ENCODE assay signal across 25 cellular contexts in the genomic region with DNA sequence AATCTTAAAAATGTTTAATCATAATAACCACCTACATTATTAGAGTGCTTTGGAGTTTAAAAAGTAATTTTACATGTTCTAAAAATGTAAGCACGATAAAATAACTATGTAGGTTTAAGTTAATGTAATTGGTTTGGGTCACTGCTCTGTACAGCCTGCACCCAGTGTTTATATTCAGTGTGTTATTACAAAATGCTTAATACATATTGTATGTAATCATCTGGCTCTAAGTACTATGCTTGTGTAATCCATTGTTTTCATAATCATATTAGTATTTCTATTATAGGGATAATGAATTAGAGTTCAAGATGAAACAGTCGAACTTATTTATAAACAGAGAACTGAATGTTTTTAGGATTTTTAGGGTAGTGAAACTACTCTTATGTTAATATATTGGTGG. TPM values are rescaled to one million over a fixed set of nuclear protein-coding genes. Genes with fewer than 3 reads are reported as not detected.
DNase-seq lines count a peak whose midpoint lies in the region; ATAC-seq, FAIRE-seq and TF ChIP-seq lines count a peak whose summit lies in the region.
"Had no signal": no experiment of that assay in that cellular context is flagged by ENCODE, and none has a peak within 500 bp of the region (broad histone marks: within the 10 kb centered on the region; RNA-seq: fewer than 3 reads in every experiment).

No MANE protein-coding gene starts in this region.

- WGBS in IMR-90 (ENCODE audit: extremely low coverage in 2 of 2, insufficient read length in 1 of 2), 2 experiments, result no CpG with 5 or more reads among the region's 2 CpGs

- H3K9me3 ChIP-seq in IMR-90 (ENCODE audit: control insufficient read depth, insufficient read depth, low read length), result peaks cover 3% of the 10 kb centered on the region; the same call in 1 of the 2 replicates
- H3K9me3 ChIP-seq: BLaER1 treated with 17β-estradiol and CSF1 and Interleukin-3, amounts not matched to agents 10 nM and 100 nM; SJCRH30 had no signal

- no peaks in the 10 kb centered on the region for H4K20me1 ChIP-seq in IMR-90 (ENCODE audit: insufficient read depth, low read length)
- H4K20me1 ChIP-seq: BLaER1 treated with 17β-estradiol and CSF1 and Interleukin-3, amounts not matched to agents 10 nM and 100 nM had no signal

- no peak overlapping the region for H2BK20ac ChIP-seq in IMR-90 (ENCODE audit: low read depth, low read length)

- no peak overlapping the region for H4K8ac ChIP-seq in IMR-90 (ENCODE audit: low read depth in 2 of 2, low read length in 2 of 2)

- no peaks in the 10 kb centered on the region for H3K27me3 ChIP-seq in IMR-90 (ENCODE audit: control insufficient read depth, insufficient read depth, low read length)
- H3K27me3 ChIP-seq: BLaER1 treated with 17β-estradiol and CSF1 and Interleukin-3, amounts not matched to agents 10 nM and 100 nM; SJCRH30 had no signal

- no peaks in the 10 kb centered on the region for H3K9me3 Mint-ChIP-seq in stimulated activated memory B cell treated with anti-CD40 and anti-IgM and Interleukin-4, amounts not matched to agents 10 μg/mL and 1 μg/mL and 100 μg/mL, for 72 hours
- H3K9me3 Mint-ChIP-seq: CD4-positive, alpha-beta memory T cell had no signal

- peak; percentile 67 for FAIRE-seq in D721Med (lab: Jason Lieb, UNC)
- FAIRE-seq: H1, HepG2, K562 had no signal

- TF ChIP-seq RAD21 in IMR-90 (IDR thresholded peaks at IDR 0.05; ENCODE audit: low read length), result no peak

- TF ChIP-seq CTCF in D721Med (IDR thresholded peaks at IDR 0.05; ENCODE audit: insufficient read depth, missing control alignments) (no peak), IMR-90 (conservative IDR thresholded peaks at IDR 0.05; ENCODE audit: low read depth, low read length) (no peak), epithelial cell of esophagus (IDR thresholded peaks at IDR 0.05; ENCODE audit: insufficient read depth, low read depth, low read length, missing control alignments) (no peak)

- ATAC-seq in IMR-90 (ENCODE audit: low read depth), result peak; percentile 24
- no peak for ATAC-seq in stimulated activated memory B cell treated with anti-CD40 and anti-IgM and Interleukin-4, amounts not matched to agents 10 μg/mL and 1 μg/mL and 100 μg/mL, for 72 hours
- no peak for ATAC-seq in HG03460 (IDR thresholded peaks at IDR 0.05; ENCODE audit: unreplicated experiment)
- ATAC-seq: HCT116, HepG2, K562, Right ventricle myocardium inferior, SK-N-SH treated with all-trans-retinoic acid at 6 μM for 48 hours had no signal

- intact Hi-C loops in IMR-90 (cut with micrococcal nuclease), result no loop called here

- peaks cover 0 to 2% of the 10 kb centered on the region in 2 experiments; a peak in 2 of 4 replicates for H3K79me1 ChIP-seq in IMR-90 (ENCODE audit: low read depth in 1 of 2, low read length in 2 of 2)

- no peak overlapping the region for H2BK5ac ChIP-seq in IMR-90 (ENCODE audit: low read depth, low read length, poor library complexity, severe bottlenecking)

- H3K27me3 Mint-ChIP-seq in stimulated activated memory B cell treated with anti-CD40 and anti-IgM and Interleukin-4, amounts not matched to agents 10 μg/mL and 1 μg/mL and 100 μg/mL, for 72 hours, result no peaks in the 10 kb centered on the region
- H3K27me3 Mint-ChIP-seq: CD4-positive, alpha-beta memory T cell had no signal

- H2AFZ ChIP-seq in IMR-90 (replicated peaks; ENCODE audit: low read length, poor library complexity), result no peak overlapping the region

- H3K14ac ChIP-seq in IMR-90 (replicated peaks; ENCODE audit: low read depth, low read length), result no peak overlapping the region

- peak overlapping the region; percentile 29 for H3K27ac Mint-ChIP-seq in stimulated activated memory B cell treated with anti-CD40 and anti-IgM and Interleukin-4, amounts not matched to agents 10 μg/mL and 1 μg/mL and 100 μg/mL, for 72 hours
- H3K27ac Mint-ChIP-seq: CD4-positive, alpha-beta memory T cell had no signal

- no peak overlapping the region for H3K4me3 ChIP-seq in IMR-90 (ENCODE audit: insufficient read depth, low read depth, low read length)
- H3K4me3 ChIP-seq in epithelial cell of esophagus (ENCODE audit: low read length), result no peak overlapping the region
- H3K4me3 ChIP-seq: BLaER1 treated with 17β-estradiol and CSF1 and Interleukin-3, amounts not matched to agents 10 nM and 100 nM; GM12878; K562; SJCRH30 had no signal

- peaks cover 6% of the 10 kb centered on the region for H3K36me3 Mint-ChIP-seq in stimulated activated memory B cell treated with anti-CD40 and anti-IgM and Interleukin-4, amounts not matched to agents 10 μg/mL and 1 μg/mL and 100 μg/mL, for 72 hours

- POLR2A ChIA-PET in IMR-90 (lab: Charles Lee; ENCODE audit: unreplicated experiment), result interaction anchor here (1.0 kb wide), 1 partner anchor 11 kb away, joined by 3 read pairs; no protein-coding TSS in a partner anchor

- dilution Hi-C loops in IMR-90 (cut with HindIII; ENCODE audit: low sequenced_read_pairs, unreplicated experiment), result no loop called here

- H2AK5ac ChIP-seq in IMR-90 (ENCODE audit: low read depth, low read length), result no peak overlapping the region

- no peak overlapping the region for H4K91ac ChIP-seq in IMR-90 (ENCODE audit: insufficient read depth, low read depth, low read length)

- in situ Hi-C loops in IMR-90 (cut with MboI; ENCODE audit: low sequenced_read_pairs), result no loop called here

- H2BK15ac ChIP-seq in IMR-90 (ENCODE audit: low read depth, low read length), result no peak overlapping the region

- H3K9ac ChIP-seq in IMR-90 (ENCODE audit: low read depth, low read length), result no peak overlapping the region
- H3K9ac ChIP-seq: BLaER1 treated with 17β-estradiol and CSF1 and Interleukin-3, amounts not matched to agents 10 nM and 100 nM had no signal

- H4K5ac ChIP-seq in IMR-90 (ENCODE audit: low read depth, low read length), result no peak overlapping the region

- H2AK9ac ChIP-seq in IMR-90 (replicated peaks; ENCODE audit: low read depth, low read length, poor library complexity), result no peak overlapping the region

- H3K23ac ChIP-seq in IMR-90 (ENCODE audit: low read depth, low read length), result no peak overlapping the region

- no peak overlapping the region for H2BK120ac ChIP-seq in IMR-90 (ENCODE audit: low read depth, low read length)

- no peaks in the 10 kb centered on the region for H3K36me3 ChIP-seq in IMR-90 (ENCODE audit: control insufficient read depth, insufficient read depth, low read length)
- H3K36me3 ChIP-seq: BLaER1 treated with 17β-estradiol and CSF1 and Interleukin-3, amounts not matched to agents 10 nM and 100 nM; SJCRH30 had no signal

- no peak overlapping the region for H3K56ac ChIP-seq in IMR-90 (ENCODE audit: extremely low read depth, insufficient read depth, low read length)

- no TSS peak for BruUV-seq in IMR-90 (replicated peaks; lab: Mats Ljungman, UMichigan)

- H3K4me1 Mint-ChIP-seq in stimulated activated memory B cell treated with anti-CD40 and anti-IgM and Interleukin-4, amounts not matched to agents 10 μg/mL and 1 μg/mL and 100 μg/mL, for 72 hours, result peaks cover 44% of the 10 kb centered on the region

- CTCF ChIA-PET in IMR-90 (lab: Yijun Ruan, JAX), result no interaction called here

- DNase-seq in D721Med (ENCODE audit: insufficient read length, low spot score) (no peak), IMR-90 (peak; percentile 16), epithelial cell of esophagus (ENCODE audit: low read depth) (peak; percentile 49), UCSD-AML1 (lab: John Stamatoyannopoulos, UW; ENCODE audit: unreplicated experiment) (no peak)
- no peak for DNase-seq in activated CD8-positive, alpha-beta memory T cell treated with anti-CD3 and anti-CD28 coated beads, Interleukin-2, amount 50 U/mL, for 4 hours
- DNase-seq: CD4-positive, alpha-beta memory T cell; COR-L47; GDM1; Kasumi-1; MV-4-11; NCI-H1105 treated with DMSO at 0.1 percent for 48 hours; NCI-H2029; NCI-H524 treated with DMSO at 0.1 percent for 48 hours; NCI-H774; SJCRH30 had no signal

- no peak overlapping the region for H3K4ac ChIP-seq in IMR-90 (ENCODE audit: low read depth, low read length)

- H3K27ac ChIP-seq in IMR-90 (ENCODE audit: insufficient read depth, low read length), result no peak overlapping the region
- H3K27ac ChIP-seq: SJCRH30 had no signal

- TF ChIP-seq POLR2A in IMR-90 (IDR thresholded peaks at IDR 0.05; ENCODE audit: low read depth, low read length), result no peak

- no peak overlapping the region for H3K4me3 Mint-ChIP-seq in stimulated activated memory B cell treated with anti-CD40 and anti-IgM and Interleukin-4, amounts not matched to agents 10 μg/mL and 1 μg/mL and 100 μg/mL, for 72 hours
- H3K4me3 Mint-ChIP-seq: CD4-positive, alpha-beta memory T cell had no signal

- no peak overlapping the region for H3K4me2 ChIP-seq in IMR-90 (ENCODE audit: low read depth, low read length)

- no peak overlapping the region for H3K18ac ChIP-seq in IMR-90 (ENCODE audit: low read depth, low read length)

- no peaks in the 10 kb centered on the region; the same call in 1 of the 2 replicates for H3K9me1 ChIP-seq in IMR-90 (ENCODE audit: insufficient read depth, low read length)

- no peaks in the 10 kb centered on the region for H3K4me1 ChIP-seq in IMR-90 (ENCODE audit: control insufficient read depth, insufficient read depth, low read length)

TF ChIP-seq in IMR-90, 13 proteins besides CTCF, POLR2A, EP300 and RAD21 (continues in another document):
- TF ChIP-seq SMC3 (IDR thresholded peaks at IDR 0.05; ENCODE audit: low read depth, low read length), result no peak
- TF ChIP-seq USF2 (IDR thresholded peaks at IDR 0.05; ENCODE audit: low read depth, low read length), result no peak
- TF ChIP-seq MAFK (IDR thresholded peaks at IDR 0.05; ENCODE audit: low read depth, low read length), result no peak
- TF ChIP-seq CHD1 (IDR thresholded peaks at IDR 0.05; ENCODE audit: low read depth, low read length), result no peak
- TF ChIP-seq MXI1 (IDR thresholded peaks at IDR 0.05; ENCODE audit: borderline replicate concordance, low read depth, low read length), result no peak
- no peak for TF ChIP-seq MAZ (IDR thresholded peaks at IDR 0.05; ENCODE audit: borderline replicate concordance, low read depth, low read length)

RNA-seq across cellular contexts. Expression of gene RPA3, which starts 13.1 kb away (rescaled TPM):
- total RNA-seq in IMR-90 (2012; rRNA removed), result 12.7 and 25.0 TPM in 2 replicates
- 20.0 and 21.1 TPM in 2 replicates for polyA plus RNA-seq in IMR-90 (2012; rRNA removed)
- 3.1 and 5.8 TPM in 2 replicates for polyA plus RNA-seq in IMR-90 (2012; cell fraction: cytosol; rRNA removed)
- 0.63 and 4.8 TPM in 2 replicates for polyA plus RNA-seq in IMR-90 (2012; cell fraction: nucleus; rRNA removed; ENCODE audit: low replicate concordance)

Comparison
In these comparisons a context has a peak if more than half of its experiments do, and no peak if none do; other contexts are left out.
1. DNase-seq: peak in IMR-90 (single experiment) and epithelial cell of esophagus (single experiment); none in D721Med (single experiment), UCSD-AML1 (single experiment) and activated CD8-positive, alpha-beta memory T cell treated with anti-CD3 and anti-CD28 coated beads, Interleukin-2, amount 50 U/mL, for 4 hours (single experiment).